In genomic region chr6:31777667-31778050, GRCh38 we compare ENCODE assay signal across 12 cellular contexts. TPM values are rescaled to one million over a fixed set of nuclear protein-coding genes. Genes with fewer than 3 reads are reported as not detected.
A peak's percentile ranks its signal among the peaks of the same experiment; 100 is the strongest.
DNase-seq lines count a peak whose midpoint lies in the region; ATAC-seq and TF ChIP-seq lines count a peak whose summit lies in the region.
"Had no signal": no experiment of that assay in that cellular context is flagged by ENCODE, and none has a peak within 500 bp of the region (broad histone marks: within the 10 kb centered on the region; RNA-seq: fewer than 3 reads in every experiment).

No MANE protein-coding gene starts in this region.

- TF ChIP-seq CTCF in vagina (IDR thresholded peaks at IDR 0.05): no peak

- H3K27ac ChIP-seq in angular gyrus (ENCODE audit: low read depth, low read length) (peak overlapping the region; percentile 81), mesodermal cell (ENCODE audit: low read depth, low read length, severe bottlenecking) (peak overlapping the region; percentile 23), vagina (peak overlapping the region; percentile 51)
- H3K27ac ChIP-seq: parathyroid adenoma, SJCRH30, thoracic aorta had no signal

- no peaks in the 10 kb centered on the region for H3K27me3 ChIP-seq in vagina
- H3K27me3 ChIP-seq: SJCRH30 had no signal

- H3K27ac Mint-ChIP-seq in stimulated activated naive CD8-positive, alpha-beta T cell treated with anti-CD3 and anti-CD28 coated beads, Interleukin-15, Interleukin-2, amounts not matched to agents 100 ng/mL and 50 ng/mL, for 24 hours: no peak overlapping the region
- H3K27ac Mint-ChIP-seq: CD4-positive, alpha-beta T cell had no signal

- H3K9me3 Mint-ChIP-seq in stimulated activated naive CD8-positive, alpha-beta T cell treated with anti-CD3 and anti-CD28 coated beads, Interleukin-15, Interleukin-2, amounts not matched to agents 100 ng/mL and 50 ng/mL, for 24 hours: no peaks in the 10 kb centered on the region
- H3K9me3 Mint-ChIP-seq: CD4-positive, alpha-beta T cell had no signal

- TF ChIP-seq POLR2A in vagina (IDR thresholded peaks at IDR 0.05): no peak

- ATAC-seq in stimulated activated naive CD8-positive, alpha-beta T cell treated with anti-CD3 and anti-CD28 coated beads, Interleukin-15, Interleukin-2, amounts not matched to agents 100 U/mL and 50 U/mL, for 24 hours: no peak
- ATAC-seq in GM19351 (IDR thresholded peaks at IDR 0.05; ENCODE audit: unreplicated experiment) (no peak), HG02885 (IDR thresholded peaks at IDR 0.05; ENCODE audit: poor library complexity, unreplicated experiment) (no peak), GM19023 (IDR thresholded peaks at IDR 0.05; ENCODE audit: unreplicated experiment) (no peak)

- peaks cover 26% of the 10 kb centered on the region for H3K36me3 Mint-ChIP-seq in stimulated activated naive CD8-positive, alpha-beta T cell treated with anti-CD3 and anti-CD28 coated beads, Interleukin-15, Interleukin-2, amounts not matched to agents 100 ng/mL and 50 ng/mL, for 24 hours (ENCODE audit: low read depth)

- H3K9me3 ChIP-seq in mesodermal cell (ENCODE audit: control insufficient read depth, low read length): no peaks in the 10 kb centered on the region
- H3K9me3 ChIP-seq in vagina: no peaks in the 10 kb centered on the region
- H3K9me3 ChIP-seq: SJCRH30, thoracic aorta had no signal

- peaks cover 45% of the 10 kb centered on the region for H3K4me1 Mint-ChIP-seq in stimulated activated naive CD8-positive, alpha-beta T cell treated with anti-CD3 and anti-CD28 coated beads, Interleukin-15, Interleukin-2, amounts not matched to agents 100 ng/mL and 50 ng/mL, for 24 hours (ENCODE audit: low read depth)

- H3K36me3 ChIP-seq in mesodermal cell (ENCODE audit: control insufficient read depth, insufficient read depth, low read length): peaks cover 42% of the 10 kb centered on the region
- peaks cover 0 to 39% of the 10 kb centered on the region in 2 donors for H3K36me3 ChIP-seq in vagina

- intact Hi-C loops in vagina (cut with DNase I): no loop called here

- peak overlapping the region; percentile 26 for H3K4me3 Mint-ChIP-seq in stimulated activated naive CD8-positive, alpha-beta T cell treated with anti-CD3 and anti-CD28 coated beads, Interleukin-15, Interleukin-2, amounts not matched to agents 100 ng/mL and 50 ng/mL, for 24 hours
- H3K4me3 Mint-ChIP-seq: CD4-positive, alpha-beta T cell had no signal

- no peak for DNase-seq in stimulated activated naive CD8-positive, alpha-beta T cell treated with anti-CD3 and anti-CD28 coated beads, Interleukin-15, Interleukin-2, amounts not matched to agents 100 U/mL and 50 U/mL, for 24 hours
- no peak for DNase-seq in vagina (ENCODE audit: extremely low spot score in 2 of 2)

- H3K27me3 Mint-ChIP-seq in stimulated activated naive CD8-positive, alpha-beta T cell treated with anti-CD3 and anti-CD28 coated beads, Interleukin-15, Interleukin-2, amounts not matched to agents 100 ng/mL and 50 ng/mL, for 24 hours: no peaks in the 10 kb centered on the region
- H3K27me3 Mint-ChIP-seq: CD4-positive, alpha-beta T cell had no signal

- 96 to 100% methylated on average over 3 to 5 of the region's 5 CpGs for WGBS in mesodermal cell (ENCODE audit: insufficient coverage in 2 of 2), 2 experiments

- H3K4me3 ChIP-seq in mesodermal cell (ENCODE audit: extremely low read depth, insufficient read depth, low read length, poor library complexity, severe bottlenecking) (no peak overlapping the region), vagina (no peak overlapping the region)
- H3K4me3 ChIP-seq: SJCRH30 had no signal

- H3K4me1 ChIP-seq in mesodermal cell (ENCODE audit: control insufficient read depth, insufficient read depth, low read length, poor library complexity, severe bottlenecking) (peaks cover 12% of the 10 kb centered on the region), vagina (peaks cover 11% of the 10 kb centered on the region)

RNA-seq across cellular contexts. Expression of gene VWA7, which starts 0.5 kb away (rescaled TPM):
- polyA plus RNA-seq in mesodermal cell (2013, experiment 1 of 2): 0.29 TPM
- polyA plus RNA-seq in mesodermal cell (2013, experiment 2 of 2): 0.51 TPM
- 0.74 TPM for total RNA-seq in vagina

RNA-seq across cellular contexts. Expression of gene SAPCD1, which starts 15.2 kb away (rescaled TPM):
- 4.5 TPM for polyA plus RNA-seq in mesodermal cell (2013, experiment 1 of 2)
- 3.9 TPM for polyA plus RNA-seq in mesodermal cell (2013, experiment 2 of 2)
- total RNA-seq in vagina: not detected

RNA-seq across cellular contexts. Expression of gene VARS1, which starts 17.9 kb away (rescaled TPM):
- polyA plus RNA-seq in mesodermal cell (2013, experiment 1 of 2): 76.5 TPM
- polyA plus RNA-seq in mesodermal cell (2013, experiment 2 of 2): 67.8 TPM
- total RNA-seq in vagina: 39.8 TPM

RNA-seq across cellular contexts. Expression of gene LSM2, which starts 29.1 kb away (rescaled TPM):
- polyA plus RNA-seq in mesodermal cell (2013, experiment 1 of 2): 108 TPM
- polyA plus RNA-seq in mesodermal cell (2013, experiment 2 of 2): 96.7 TPM
- 51.6 TPM for total RNA-seq in vagina

RNA-seq across cellular contexts. Expression of gene HSPA1L, which starts 37.4 kb away (rescaled TPM):
- 1.9 TPM for polyA plus RNA-seq in mesodermal cell (2013, experiment 1 of 2)
- polyA plus RNA-seq in mesodermal cell (2013, experiment 2 of 2): 1.4 TPM
- 0.98 TPM for total RNA-seq in vagina

Comparison
In these comparisons a context has a peak if more than half of its experiments do, and no peak if none do; other contexts are left out.
1. H3K27ac ChIP-seq: peak in every context shown above with its lines; median percentile 81 in angular gyrus; 51 in vagina; 23 in mesodermal cell.